ENCODE assay signal across 12 cellular contexts in the genomic region with DNA sequence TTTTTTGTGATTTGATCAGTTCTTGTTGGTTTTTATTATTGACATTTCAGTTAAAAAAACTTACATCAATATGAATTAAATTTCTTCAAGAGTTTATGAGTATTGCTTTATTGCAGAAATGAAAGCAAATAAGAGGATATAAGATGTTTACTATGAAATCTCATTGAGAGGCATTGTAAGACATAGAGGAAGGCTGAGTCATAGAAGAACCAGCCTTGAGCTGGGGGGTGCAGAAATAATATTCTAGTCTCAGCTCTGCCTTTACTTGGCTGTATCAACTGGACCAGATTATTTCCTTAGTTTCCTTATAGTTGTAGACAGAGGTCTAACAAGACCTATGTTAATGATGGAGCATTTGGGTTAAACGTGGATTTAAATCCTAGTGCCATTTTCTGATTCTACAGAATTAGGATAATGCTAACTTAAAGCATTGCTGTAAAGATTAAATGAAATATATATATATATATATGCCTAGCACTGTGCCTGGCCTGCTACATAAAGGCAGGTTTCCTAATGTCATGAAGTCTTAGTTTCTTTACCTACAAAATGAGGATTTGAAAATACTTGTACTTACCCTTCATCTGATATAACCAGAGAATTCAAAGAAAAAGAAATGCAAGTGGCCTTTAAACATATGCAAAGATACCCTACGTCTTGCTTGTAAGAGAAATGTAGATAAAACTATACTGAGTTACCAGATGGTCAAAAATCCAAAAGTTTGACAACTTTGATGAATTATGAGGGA. TPM values are rescaled to one million over a fixed set of nuclear protein-coding genes. Genes with fewer than 3 reads are reported as not detected.
DNase-seq lines count a peak whose midpoint lies in the region; ATAC-seq, FAIRE-seq and TF ChIP-seq lines count a peak whose summit lies in the region.
"Had no signal": no experiment of that assay in that cellular context is flagged by ENCODE, and none has a peak within 500 bp of the region (broad histone marks: within the 10 kb centered on the region; RNA-seq: fewer than 3 reads in every experiment).

No MANE protein-coding gene starts in this region.

- H3K36me3 Mint-ChIP-seq in natural killer cell: no peaks in the 10 kb centered on the region
- peaks cover 2% of the 10 kb centered on the region; the same call in 2 of the 3 replicates for H3K36me3 Mint-ChIP-seq in GM23338 (ENCODE audit: low read depth)

- H3K4me3 Mint-ChIP-seq in natural killer cell (no peak overlapping the region), GM23338 (no peak overlapping the region)
- H3K4me3 Mint-ChIP-seq: central memory CD8-positive, alpha-beta T cell had no signal

- H3K9me2 ChIP-seq in GM23338 (ENCODE audit: insufficient read depth): no peaks in the 10 kb centered on the region

- peaks cover 96% of the 10 kb centered on the region for H3K79me2 ChIP-seq in GM23338 (replicated peaks; ENCODE audit: insufficient read depth)

- H3K27me3 Mint-ChIP-seq in natural killer cell (ENCODE audit: low read depth in 2 of 2): no peaks in the 10 kb centered on the region
- peaks cover 1% of the 10 kb centered on the region for H3K27me3 Mint-ChIP-seq in GM23338 (ENCODE audit: insufficient read depth, low read depth, poor library complexity)
- H3K27me3 Mint-ChIP-seq: central memory CD8-positive, alpha-beta T cell had no signal

- 0 out of 2 replicates have a peak, but pooled peaks cover 4% of the 10 kb centered on the region for H4K20me1 ChIP-seq in GM23338 (replicated peaks; ENCODE audit: insufficient read depth)

- H3K4me1 Mint-ChIP-seq in natural killer cell (peaks cover 23 to 30% of the 10 kb centered on the region in 2 donors), GM23338 (peaks cover 8% of the 10 kb centered on the region)

- ATAC-seq in HG03354 (IDR thresholded peaks at IDR 0.05; ENCODE audit: poor library complexity, severe bottlenecking, unreplicated experiment) (peak; percentile 80), natural killer cell (no peak), GM23338 (no peak)
- ATAC-seq: psoas muscle had no signal

- H3K36me3 ChIP-seq in GM23338 (ENCODE audit: insufficient read depth): no peaks in the 10 kb centered on the region

- peak; percentile 43 for FAIRE-seq in colon (lab: Jason Lieb, UNC)

- H3K27ac Mint-ChIP-seq in natural killer cell (no peak overlapping the region), GM23338 (no peak overlapping the region; the same call in 1 of the 2 replicates)

- peak; percentile 32 for DNase-seq in GM03348 (ENCODE audit: low spot score)
- DNase-seq in GM20000 (ENCODE audit: low spot score): peak; percentile 29
- no peak for DNase-seq in natural killer cell
- no peak for DNase-seq in GM23338 (ENCODE audit: low spot score)
- DNase-seq in DMS53 treated with DMSO at 0.1 percent for 48 hours (lab: John Stamatoyannopoulos, UW; ENCODE audit: unreplicated experiment): no peak
- DNase-seq in stimulated activated CD4-positive, alpha-beta T cell treated with anti-CD3 and anti-CD28 coated beads, Interleukin-15, amount 100 ng/mL, for 24 hours: no peak
- DNase-seq: DMS153, NCI-H524, psoas muscle had no signal

- no peak overlapping the region for H3K4me2 ChIP-seq in GM23338

- TF ChIP-seq CTCF in GM20000 (IDR thresholded peaks at IDR 0.05; ENCODE audit: extremely low read depth, missing control alignments) (no peak), natural killer cell (IDR thresholded peaks at IDR 0.05) (no peak), GM23338 (conservative IDR thresholded peaks at IDR 0.05; ENCODE audit: low read depth in 2 of 2) (no peak)

- intact Hi-C loops in natural killer cell (cut with micrococcal nuclease): no loop called here

- H3K27me3 ChIP-seq in GM23338 (ENCODE audit: insufficient read depth): no peaks in the 10 kb centered on the region

- no peak overlapping the region for H2AFZ ChIP-seq in GM23338

- no peaks in the 10 kb centered on the region for H3F3A ChIP-seq in GM23338 (replicated peaks; ENCODE audit: low read depth)

- 0 out of 2 replicates have a peak, but pooled peaks cover 6% of the 10 kb centered on the region for H3K4me1 ChIP-seq in GM23338 (ENCODE audit: insufficient read depth)

- no peak overlapping the region for H3K27ac ChIP-seq in GM23338 (ENCODE audit: low read depth)
- H3K27ac ChIP-seq: psoas muscle had no signal

- no peak overlapping the region for H3K4me3 ChIP-seq in GM23338
- H3K4me3 ChIP-seq: psoas muscle had no signal

- H3K9me3 Mint-ChIP-seq in natural killer cell (no peaks in the 10 kb centered on the region), GM23338 (no peaks in the 10 kb centered on the region)
- H3K9me3 Mint-ChIP-seq: central memory CD8-positive, alpha-beta T cell had no signal

TF ChIP-seq in GM23338, 12 proteins besides CTCF, POLR2A, EP300 and RAD21 (continues in another document):
- TF ChIP-seq POLR2AphosphoS5 (IDR thresholded peaks at IDR 0.05; ENCODE audit: low read depth): no peak
- no peak for TF ChIP-seq EZH2 (IDR thresholded peaks at IDR 0.05; ENCODE audit: low read depth, unreplicated experiment)
- TF ChIP-seq, protein P1, sequence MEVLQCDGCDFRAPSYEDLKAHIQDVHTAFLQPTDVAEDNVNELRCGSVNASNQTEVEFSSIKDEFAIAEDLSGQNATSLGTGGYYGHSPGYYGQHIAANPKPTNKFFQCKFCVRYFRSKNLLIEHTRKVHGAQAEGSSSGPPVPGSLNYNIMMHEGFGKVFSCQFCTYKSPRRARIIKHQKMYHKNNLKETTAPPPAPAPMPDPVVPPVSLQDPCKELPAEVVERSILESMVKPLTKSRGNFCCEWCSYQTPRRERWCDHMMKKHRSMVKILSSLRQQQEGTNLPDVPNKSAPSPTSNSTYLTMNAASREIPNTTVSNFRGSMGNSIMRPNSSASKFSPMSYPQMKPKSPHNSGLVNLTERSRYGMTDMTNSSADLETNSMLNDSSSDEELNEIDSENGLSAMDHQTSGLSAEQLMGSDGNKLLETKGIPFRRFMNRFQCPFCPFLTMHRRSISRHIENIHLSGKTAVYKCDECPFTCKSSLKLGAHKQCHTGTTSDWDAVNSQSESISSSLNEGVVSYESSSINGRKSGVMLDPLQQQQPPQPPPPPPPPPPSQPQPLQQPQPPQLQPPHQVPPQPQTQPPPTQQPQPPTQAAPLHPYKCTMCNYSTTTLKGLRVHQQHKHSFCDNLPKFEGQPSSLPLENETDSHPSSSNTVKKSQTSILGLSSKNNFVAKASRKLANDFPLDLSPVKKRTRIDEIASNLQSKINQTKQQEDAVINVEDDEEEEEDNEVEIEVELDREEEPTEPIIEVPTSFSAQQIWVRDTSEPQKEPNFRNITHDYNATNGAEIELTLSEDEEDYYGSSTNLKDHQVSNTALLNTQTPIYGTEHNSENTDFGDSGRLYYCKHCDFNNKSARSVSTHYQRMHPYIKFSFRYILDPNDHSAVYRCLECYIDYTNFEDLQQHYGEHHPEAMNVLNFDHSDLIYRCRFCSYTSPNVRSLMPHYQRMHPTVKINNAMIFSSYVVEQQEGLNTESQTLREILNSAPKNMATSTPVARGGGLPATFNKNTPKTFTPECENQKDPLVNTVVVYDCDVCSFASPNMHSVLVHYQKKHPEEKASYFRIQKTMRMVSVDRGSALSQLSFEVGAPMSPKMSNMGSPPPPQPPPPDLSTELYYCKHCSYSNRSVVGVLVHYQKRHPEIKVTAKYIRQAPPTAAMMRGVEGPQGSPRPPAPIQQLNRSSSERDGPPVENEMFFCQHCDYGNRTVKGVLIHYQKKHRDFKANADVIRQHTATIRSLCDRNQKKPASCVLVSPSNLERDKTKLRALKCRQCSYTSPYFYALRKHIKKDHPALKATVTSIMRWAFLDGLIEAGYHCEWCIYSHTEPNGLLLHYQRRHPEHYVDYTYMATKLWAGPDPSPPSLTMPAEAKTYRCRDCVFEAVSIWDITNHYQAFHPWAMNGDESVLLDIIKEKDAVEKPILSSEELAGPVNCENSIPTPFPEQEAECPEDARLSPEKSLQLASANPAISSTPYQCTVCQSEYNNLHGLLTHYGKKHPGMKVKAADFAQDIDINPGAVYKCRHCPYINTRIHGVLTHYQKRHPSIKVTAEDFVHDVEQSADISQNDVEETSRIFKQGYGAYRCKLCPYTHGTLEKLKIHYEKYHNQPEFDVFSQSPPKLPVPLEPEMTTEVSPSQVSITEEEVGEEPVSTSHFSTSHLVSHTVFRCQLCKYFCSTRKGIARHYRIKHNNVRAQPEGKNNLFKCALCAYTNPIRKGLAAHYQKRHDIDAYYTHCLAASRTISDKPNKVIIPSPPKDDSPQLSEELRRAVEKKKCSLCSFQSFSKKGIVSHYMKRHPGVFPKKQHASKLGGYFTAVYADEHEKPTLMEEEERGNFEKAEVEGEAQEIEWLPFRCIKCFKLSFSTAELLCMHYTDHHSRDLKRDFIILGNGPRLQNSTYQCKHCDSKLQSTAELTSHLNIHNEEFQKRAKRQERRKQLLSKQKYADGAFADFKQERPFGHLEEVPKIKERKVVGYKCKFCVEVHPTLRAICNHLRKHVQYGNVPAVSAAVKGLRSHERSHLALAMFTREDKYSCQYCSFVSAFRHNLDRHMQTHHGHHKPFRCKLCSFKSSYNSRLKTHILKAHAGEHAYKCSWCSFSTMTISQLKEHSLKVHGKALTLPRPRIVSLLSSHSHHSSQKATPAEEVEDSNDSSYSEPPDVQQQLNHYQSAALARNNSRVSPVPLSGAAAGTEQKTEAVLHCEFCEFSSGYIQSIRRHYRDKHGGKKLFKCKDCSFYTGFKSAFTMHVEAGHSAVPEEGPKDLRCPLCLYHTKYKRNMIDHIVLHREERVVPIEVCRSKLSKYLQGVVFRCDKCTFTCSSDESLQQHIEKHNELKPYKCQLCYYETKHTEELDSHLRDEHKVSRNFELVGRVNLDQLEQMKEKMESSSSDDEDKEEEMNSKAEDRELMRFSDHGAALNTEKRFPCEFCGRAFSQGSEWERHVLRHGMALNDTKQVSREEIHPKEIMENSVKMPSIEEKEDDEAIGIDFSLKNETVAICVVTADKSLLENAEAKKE (CRISPR knock-in tag; IDR thresholded peaks at IDR 0.05): no peak
- no peak for TF ChIP-seq NANOG (IDR thresholded peaks at IDR 0.05; ENCODE audit: borderline replicate concordance)
- TF ChIP-seq STAT1 (IDR thresholded peaks at IDR 0.05; ENCODE audit: unreplicated experiment): no peak
- no peak for TF ChIP-seq ZNF331 (CRISPR knock-in tag; IDR thresholded peaks at IDR 0.05; ENCODE audit: low read depth)
- no peak for TF ChIP-seq CREB1 (CRISPR knock-in tag; IDR thresholded peaks at IDR 0.05; ENCODE audit: low read depth)

RNA-seq across cellular contexts. Expression of a gene that starts 7.3 kb away (rescaled TPM):
- 10 to 100 TPM; 27.5 to 34.0 (median 29.0) TPM for total RNA-seq in natural killer cell
- 30.8 and 32.5 TPM in 2 replicates for total RNA-seq in GM23338 (2014; rRNA removed; shearing (Covaris generic))
- 10.1 and 11.6 TPM in 2 replicates for polyA plus RNA-seq in GM23338 (2016; fragmentation: Nextera tagmentation; extraction: Ambion mirVana)

Comparison
In these comparisons a context has a peak if more than half of its experiments do, and no peak if none do; other contexts are left out.
1. DNase-seq: peak in GM03348 (single experiment) and GM20000 (single experiment); none in natural killer cell (single experiment), GM23338 (single experiment), DMS53 treated with DMSO at 0.1 percent for 48 hours (single experiment) and stimulated activated CD4-positive, alpha-beta T cell treated with anti-CD3 and anti-CD28 coated beads, Interleukin-15, amount 100 ng/mL, for 24 hours (single experiment).